1 cellular context compared by ENCODE assay signal in genomic region chr3:158731938-158732855, GRCh38.
TF ChIP-seq lines count a peak whose summit lies in the region.

RARRES1 (minus strand) TSS chr3:158732457; CDS start chr3:158732415, 42 bp downstream.

TF ChIP-seq in WTC11, 78 proteins besides CTCF, POLR2A, EP300 and RAD21 (continued from another document):
- TF ChIP-seq FOXP4 (CRISPR knock-in tag; IDR thresholded peaks at IDR 0.05) (peak; percentile 70; the same call in 1 of the 2 replicates), IRF1 (CRISPR knock-in tag; IDR thresholded peaks at IDR 0.05) (no peak), PREB (CRISPR knock-in tag; IDR thresholded peaks at IDR 0.05; ENCODE audit: borderline replicate concordance) (no peak), ARID4B (CRISPR knock-in tag; IDR thresholded peaks at IDR 0.05; ENCODE audit: borderline replicate concordance) (no peak), ATF1 (CRISPR knock-in tag; IDR thresholded peaks at IDR 0.05) (0 out of 2 replicates have a peak, but pooled peaks have one; percentile 36), ZNF219 (CRISPR knock-in tag; IDR thresholded peaks at IDR 0.05; ENCODE audit: borderline replicate concordance) (peak; percentile 41; the same call in 1 of the 2 replicates), SMAD4 (CRISPR knock-in tag; IDR thresholded peaks at IDR 0.05) (no peak), E2F4 (CRISPR knock-in tag; IDR thresholded peaks at IDR 0.05; ENCODE audit: borderline replicate concordance, low read depth) (no peak), TEAD1 (CRISPR knock-in tag; IDR thresholded peaks at IDR 0.05) (peak; percentile 72; the same call in 1 of the 2 replicates), RELA (CRISPR knock-in tag; IDR thresholded peaks at IDR 0.05; ENCODE audit: borderline replicate concordance) (peak; percentile 48; the same call in 1 of the 2 replicates), ZBTB43 (CRISPR knock-in tag; IDR thresholded peaks at IDR 0.05) (no peak), TCF7 (CRISPR knock-in tag; IDR thresholded peaks at IDR 0.05; ENCODE audit: low read depth) (no peak; the same call in 1 of the 2 replicates), PRDM15 (CRISPR knock-in tag; IDR thresholded peaks at IDR 0.05) (peak; percentile 54; the same call in 1 of the 2 replicates), ZNF396 (CRISPR knock-in tag; IDR thresholded peaks at IDR 0.05; ENCODE audit: borderline replicate concordance) (no peak), ELF4 (CRISPR knock-in tag; IDR thresholded peaks at IDR 0.05; ENCODE audit: low read depth) (no peak), NFE2L1 (CRISPR knock-in tag; IDR thresholded peaks at IDR 0.05) (0 out of 2 replicates have a peak, but pooled peaks have one; percentile 63), SMAD3 (CRISPR knock-in tag; IDR thresholded peaks at IDR 0.05; ENCODE audit: borderline replicate concordance) (peak; percentile 91), ZNF425 (CRISPR knock-in tag; conservative IDR thresholded peaks at IDR 0.05) (no peak), HMGXB4 (CRISPR knock-in tag; IDR thresholded peaks at IDR 0.05) (peak; percentile 82; the same call in 1 of the 2 replicates), FOXK1 (CRISPR knock-in tag; IDR thresholded peaks at IDR 0.05) (0 out of 2 replicates have a peak, but pooled peaks have one; percentile 14), NR3C1 (CRISPR knock-in tag; conservative IDR thresholded peaks at IDR 0.05; ENCODE audit: low read depth) (no peak)
